ENCODE assay signal across 18 cellular contexts in the genomic region with DNA sequence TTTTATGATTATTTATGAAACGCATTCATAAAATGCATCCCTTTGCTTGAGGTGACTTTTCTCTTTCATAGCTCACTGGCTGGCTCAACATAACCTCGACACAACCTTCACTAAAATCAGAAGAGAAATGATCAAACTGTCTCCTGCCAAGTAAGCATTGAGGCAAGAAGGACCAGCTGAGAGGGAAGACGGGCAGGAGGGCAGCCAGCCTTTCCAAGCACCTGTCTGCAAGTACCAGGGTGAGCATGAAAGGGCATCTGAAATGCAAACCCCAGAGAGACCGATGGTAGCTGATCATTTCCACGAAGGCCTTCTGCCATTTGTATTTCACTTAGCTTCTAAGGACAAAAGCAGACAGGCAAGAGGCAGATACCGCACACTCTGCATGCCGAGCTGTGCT. TPM values are rescaled to one million over a fixed set of nuclear protein-coding genes. Genes with fewer than 3 reads are reported as not detected.
A peak's percentile ranks its signal among the peaks of the same experiment; 100 is the strongest.
DNase-seq lines count a peak whose midpoint lies in the region; ATAC-seq and TF ChIP-seq lines count a peak whose summit lies in the region.
"Had no signal": no experiment of that assay in that cellular context is flagged by ENCODE, and none has a peak within 500 bp of the region (broad histone marks: within the 10 kb centered on the region; RNA-seq: fewer than 3 reads in every experiment).

No MANE protein-coding gene starts in this region.

- DNase-seq in SK-N-SH, result no peak
- DNase-seq in activated naive CD4-positive, alpha-beta T cell treated with anti-CD3 and anti-CD28 coated beads, Interleukin-2, amount 10 ng/mL, durations not matched to agents 7 days and 5 days, result no peak
- DNase-seq in choroid plexus epithelial cell (ENCODE audit: low read depth), result peak; percentile 5
- no peak for DNase-seq in stimulated activated effector memory CD8-positive, alpha-beta T cell treated with anti-CD3 and anti-CD28 coated beads, Interleukin-12 subunit alpha, Interleukin-12 subunit beta, amount 100 ng/mL, for 72 hours (ENCODE audit: low spot score in 2 of 2)
- no peak for DNase-seq in HEK293T (ENCODE audit: extremely low spot score)
- DNase-seq in NCI-H1436 (lab: John Stamatoyannopoulos, UW), result no peak
- DNase-seq: Calu3; CD8-positive, alpha-beta T cell; DMS53; DND-41; EL; H9 had no signal

- no peak for TF ChIP-seq RAD21 in SK-N-SH (IDR thresholded peaks at IDR 0.05; ENCODE audit: low read length)

- peak overlapping the region; percentile 79 for H3K27ac Mint-ChIP-seq in activated naive CD4-positive, alpha-beta T cell treated with anti-CD3 and anti-CD28 coated beads, Interleukin-2, amount 50 U/mL, for 24 hours
- H3K27ac Mint-ChIP-seq in activated naive CD4-positive, alpha-beta T cell treated with anti-CD3 and anti-CD28 coated beads, Interleukin-2, amount 10 ng/mL, durations not matched to agents 7 days and 5 days, result no peak overlapping the region
- peak overlapping the region; percentile 26 for H3K27ac Mint-ChIP-seq in stimulated activated effector memory CD8-positive, alpha-beta T cell treated with anti-CD3 and anti-CD28 coated beads, Interleukin-12 subunit alpha, Interleukin-12 subunit beta, amount 100 ng/mL, for 72 hours
- H3K27ac Mint-ChIP-seq: CD8-positive, alpha-beta T cell; H9 had no signal

- TF ChIP-seq CTCF in SK-N-SH (IDR thresholded peaks at IDR 0.05) (no peak), choroid plexus epithelial cell (conservative IDR thresholded peaks at IDR 0.05; ENCODE audit: low read depth, low read length) (no peak)

- WGBS in SK-N-SH (ENCODE audit: low lambda C conversion rate), result 63% methylated on average over 7 of the region's 7 CpGs

- H3K4me1 ChIP-seq in SK-N-SH (ENCODE audit: control insufficient read depth in 1 of 2, insufficient read depth in 2 of 2, low read depth in 1 of 2, low read length in 1 of 2), result peaks cover 0 to 4% of the 10 kb centered on the region in 2 experiments; a peak in 1 of 4 replicates

- H3K36me3 ChIP-seq in SK-N-SH (replicated peaks in 1 of 2; ENCODE audit: control insufficient read depth in 1 of 2, insufficient read depth in 2 of 2, low read length in 1 of 2), result no peaks in the 10 kb centered on the region
- H3K36me3 ChIP-seq: BLaER1 had no signal

- no peaks in the 10 kb centered on the region for H3K9me3 ChIP-seq in SK-N-SH
- H3K9me3 ChIP-seq: BLaER1 had no signal

- H3K4me3 ChIP-seq in SK-N-SH (ENCODE audit: low read depth in 2 of 2, low read length in 1 of 2), result no peak overlapping the region
- no peak overlapping the region for H3K4me3 ChIP-seq in choroid plexus epithelial cell (ENCODE audit: low read depth, low read length)
- H3K4me3 ChIP-seq: BLaER1, GM12878 had no signal

- POLR2A ChIA-PET in SK-N-SH (lab: Yijun Ruan, JAX), result no interaction called here
- POLR2A ChIA-PET in HEK293T (lab: Yijun Ruan, JAX), result no interaction called here

- no peak overlapping the region for H3K9ac ChIP-seq in SK-N-SH
- H3K9ac ChIP-seq: BLaER1 had no signal

- H3K4me1 Mint-ChIP-seq in activated naive CD4-positive, alpha-beta T cell treated with anti-CD3 and anti-CD28 coated beads, Interleukin-2, amount 50 U/mL, for 24 hours, result peaks cover 33% of the 10 kb centered on the region
- H3K4me1 Mint-ChIP-seq in activated naive CD4-positive, alpha-beta T cell treated with anti-CD3 and anti-CD28 coated beads, Interleukin-2, amount 10 ng/mL, durations not matched to agents 7 days and 5 days, result peaks cover 21% of the 10 kb centered on the region
- H3K4me1 Mint-ChIP-seq in stimulated activated effector memory CD8-positive, alpha-beta T cell treated with anti-CD3 and anti-CD28 coated beads, Interleukin-12 subunit alpha, Interleukin-12 subunit beta, amount 100 ng/mL, for 72 hours, result peaks cover 9% of the 10 kb centered on the region

- H3K27ac ChIP-seq in SK-N-SH (ENCODE audit: low read depth in 2 of 2, low read length in 1 of 2), result no peak overlapping the region
- H3K27ac ChIP-seq: 22Rv1, BLaER1 had no signal

- no peaks in the 10 kb centered on the region for H3F3A ChIP-seq in SK-N-SH (replicated peaks; ENCODE audit: insufficient read depth)

- H3K36me3 Mint-ChIP-seq in activated naive CD4-positive, alpha-beta T cell treated with anti-CD3 and anti-CD28 coated beads, Interleukin-2, amount 50 U/mL, for 24 hours, result peaks cover 3% of the 10 kb centered on the region
- peaks cover 35% of the 10 kb centered on the region for H3K36me3 Mint-ChIP-seq in activated naive CD4-positive, alpha-beta T cell treated with anti-CD3 and anti-CD28 coated beads, Interleukin-2, amount 10 ng/mL, durations not matched to agents 7 days and 5 days
- H3K36me3 Mint-ChIP-seq in stimulated activated effector memory CD8-positive, alpha-beta T cell treated with anti-CD3 and anti-CD28 coated beads, Interleukin-12 subunit alpha, Interleukin-12 subunit beta, amount 100 ng/mL, for 72 hours, result peaks cover 20% of the 10 kb centered on the region

- no peak for TF ChIP-seq EP300 in SK-N-SH (IDR thresholded peaks at IDR 0.05; ENCODE audit: borderline replicate concordance in 1 of 2, low read depth in 1 of 2, low read length in 1 of 2)

- CTCF ChIA-PET in SK-N-SH (lab: Yijun Ruan, JAX) (interaction anchor here (0.7 kb wide), 1 partner anchor 295 kb away, joined by 3 read pairs; no protein-coding TSS in a partner anchor), HEK293T (lab: Yijun Ruan, JAX) (interaction anchor here (0.6 kb wide), 1 partner anchor 297 kb away, joined by 3 read pairs; no protein-coding TSS in a partner anchor)
- CTCF ChIA-PET in activated naive CD4-positive, alpha-beta T cell treated with anti-CD3 and anti-CD28 coated beads, Interleukin-2, amount 10 ng/mL, durations not matched to agents 7 days and 5 days (lab: Charles Lee), result no interaction called here

- no peak overlapping the region for H3K4me3 Mint-ChIP-seq in activated naive CD4-positive, alpha-beta T cell treated with anti-CD3 and anti-CD28 coated beads, Interleukin-2, amount 50 U/mL, for 24 hours
- H3K4me3 Mint-ChIP-seq in activated naive CD4-positive, alpha-beta T cell treated with anti-CD3 and anti-CD28 coated beads, Interleukin-2, amount 10 ng/mL, durations not matched to agents 7 days and 5 days, result no peak overlapping the region
- H3K4me3 Mint-ChIP-seq in stimulated activated effector memory CD8-positive, alpha-beta T cell treated with anti-CD3 and anti-CD28 coated beads, Interleukin-12 subunit alpha, Interleukin-12 subunit beta, amount 100 ng/mL, for 72 hours, result no peak overlapping the region
- H3K4me3 Mint-ChIP-seq: CD14-positive monocyte; CD8-positive, alpha-beta T cell; H9 had no signal

- H3K9me2 ChIP-seq in SK-N-SH, result no peaks in the 10 kb centered on the region

- 0 out of 3 replicates have a peak, but pooled peaks have one; percentile 16 for ATAC-seq in SK-N-SH treated with all-trans-retinoic acid at 6 μM for 48 hours
- ATAC-seq in stimulated activated effector memory CD8-positive, alpha-beta T cell treated with anti-CD3 and anti-CD28 coated beads, Interleukin-12 subunit alpha, Interleukin-12 subunit beta, amount 100 ng/mL, for 72 hours, result no peak
- ATAC-seq: CD8-positive, alpha-beta T cell; GM12878 had no signal

- no peak overlapping the region for H3K4me2 ChIP-seq in SK-N-SH
- H3K4me2 ChIP-seq: BLaER1 had no signal

- H4K20me1 ChIP-seq in SK-N-SH (ENCODE audit: insufficient read depth), result no peaks in the 10 kb centered on the region
- H4K20me1 ChIP-seq: BLaER1 had no signal

- H3K27me3 ChIP-seq in SK-N-SH (ENCODE audit: insufficient read depth), result no peaks in the 10 kb centered on the region
- H3K27me3 ChIP-seq: BLaER1 had no signal

- no peak overlapping the region for H2AFZ ChIP-seq in SK-N-SH (ENCODE audit: low read depth)

- no peaks in the 10 kb centered on the region for H3K27me3 Mint-ChIP-seq in activated naive CD4-positive, alpha-beta T cell treated with anti-CD3 and anti-CD28 coated beads, Interleukin-2, amount 50 U/mL, for 24 hours
- no peaks in the 10 kb centered on the region for H3K27me3 Mint-ChIP-seq in activated naive CD4-positive, alpha-beta T cell treated with anti-CD3 and anti-CD28 coated beads, Interleukin-2, amount 10 ng/mL, durations not matched to agents 7 days and 5 days

- H3K79me2 ChIP-seq in SK-N-SH (ENCODE audit: insufficient read depth), result no peaks in the 10 kb centered on the region

- no peaks in the 10 kb centered on the region for H3K9me3 Mint-ChIP-seq in activated naive CD4-positive, alpha-beta T cell treated with anti-CD3 and anti-CD28 coated beads, Interleukin-2, amount 50 U/mL, for 24 hours
- no peaks in the 10 kb centered on the region for H3K9me3 Mint-ChIP-seq in activated naive CD4-positive, alpha-beta T cell treated with anti-CD3 and anti-CD28 coated beads, Interleukin-2, amount 10 ng/mL, durations not matched to agents 7 days and 5 days
- no peaks in the 10 kb centered on the region for H3K9me3 Mint-ChIP-seq in stimulated activated effector memory CD8-positive, alpha-beta T cell treated with anti-CD3 and anti-CD28 coated beads, Interleukin-12 subunit alpha, Interleukin-12 subunit beta, amount 100 ng/mL, for 72 hours
- H3K9me3 Mint-ChIP-seq: CD14-positive monocyte; CD8-positive, alpha-beta T cell had no signal

TF ChIP-seq in SK-N-SH treated with all-trans-retinoic acid at 6 μM for 48 hours, 23 proteins besides CTCF, POLR2A, EP300 and RAD21 (continues in another document):
- TF ChIP-seq TOX (CRISPR knock-in tag; IDR thresholded peaks at IDR 0.05; ENCODE audit: borderline replicate concordance), result no peak
- no peak for TF ChIP-seq ZNF8 (CRISPR knock-in tag; IDR thresholded peaks at IDR 0.05)
- TF ChIP-seq ZC3H10 (CRISPR knock-in tag; IDR thresholded peaks at IDR 0.05), result no peak
- no peak for TF ChIP-seq ISL1 (CRISPR knock-in tag; IDR thresholded peaks at IDR 0.05)
- no peak for TF ChIP-seq RARB (CRISPR knock-in tag; IDR thresholded peaks at IDR 0.05)

TF ChIP-seq in HEK293T, 16 proteins besides CTCF, POLR2A, EP300 and RAD21 (continues in another document):
- TF ChIP-seq CTBP1 (IDR thresholded peaks at IDR 0.05; ENCODE audit: borderline replicate concordance) (no peak), ARNT (IDR thresholded peaks at IDR 0.05) (no peak), HDGF (IDR thresholded peaks at IDR 0.05; ENCODE audit: borderline replicate concordance) (no peak), SP1 (IDR thresholded peaks at IDR 0.05) (no peak), LEF1 (IDR thresholded peaks at IDR 0.05; ENCODE audit: borderline replicate concordance) (no peak)
- TF ChIP-seq, protein P1, sequence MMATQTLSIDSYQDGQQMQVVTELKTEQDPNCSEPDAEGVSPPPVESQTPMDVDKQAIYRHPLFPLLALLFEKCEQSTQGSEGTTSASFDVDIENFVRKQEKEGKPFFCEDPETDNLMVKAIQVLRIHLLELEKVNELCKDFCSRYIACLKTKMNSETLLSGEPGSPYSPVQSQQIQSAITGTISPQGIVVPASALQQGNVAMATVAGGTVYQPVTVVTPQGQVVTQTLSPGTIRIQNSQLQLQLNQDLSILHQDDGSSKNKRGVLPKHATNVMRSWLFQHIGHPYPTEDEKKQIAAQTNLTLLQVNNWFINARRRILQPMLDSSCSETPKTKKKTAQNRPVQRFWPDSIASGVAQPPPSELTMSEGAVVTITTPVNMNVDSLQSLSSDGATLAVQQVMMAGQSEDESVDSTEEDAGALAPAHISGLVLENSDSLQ (IDR thresholded peaks at IDR 0.05), result no peak

RNA-seq across cellular contexts. Expression of gene RFLNB, which starts 41.0 kb away (rescaled TPM):
- polyA plus RNA-seq in SK-N-SH (2012; rRNA removed), result 2.4 and 4.1 TPM in 2 replicates
- 4.2 and 5.2 TPM in 2 replicates for polyA plus RNA-seq in SK-N-SH (2012; cell fraction: cytosol; rRNA removed)
- polyA plus RNA-seq in SK-N-SH (2012; cell fraction: nucleus; rRNA removed), result 2.1 and 2.5 TPM in 2 replicates

RNA-seq across cellular contexts. Expression of gene RPH3AL, which starts 52.1 kb away (rescaled TPM):
- polyA plus RNA-seq in SK-N-SH (2012; rRNA removed), result 2.9 and 4.4 TPM in 2 replicates
- polyA plus RNA-seq in SK-N-SH (2012; cell fraction: cytosol; rRNA removed), result 1.8 and 2.5 TPM in 2 replicates
- 3.0 and 3.6 TPM in 2 replicates for polyA plus RNA-seq in SK-N-SH (2012; cell fraction: nucleus; rRNA removed)
